Comparison of ENCODE assay signal across 14 cellular contexts in the genomic region with DNA sequence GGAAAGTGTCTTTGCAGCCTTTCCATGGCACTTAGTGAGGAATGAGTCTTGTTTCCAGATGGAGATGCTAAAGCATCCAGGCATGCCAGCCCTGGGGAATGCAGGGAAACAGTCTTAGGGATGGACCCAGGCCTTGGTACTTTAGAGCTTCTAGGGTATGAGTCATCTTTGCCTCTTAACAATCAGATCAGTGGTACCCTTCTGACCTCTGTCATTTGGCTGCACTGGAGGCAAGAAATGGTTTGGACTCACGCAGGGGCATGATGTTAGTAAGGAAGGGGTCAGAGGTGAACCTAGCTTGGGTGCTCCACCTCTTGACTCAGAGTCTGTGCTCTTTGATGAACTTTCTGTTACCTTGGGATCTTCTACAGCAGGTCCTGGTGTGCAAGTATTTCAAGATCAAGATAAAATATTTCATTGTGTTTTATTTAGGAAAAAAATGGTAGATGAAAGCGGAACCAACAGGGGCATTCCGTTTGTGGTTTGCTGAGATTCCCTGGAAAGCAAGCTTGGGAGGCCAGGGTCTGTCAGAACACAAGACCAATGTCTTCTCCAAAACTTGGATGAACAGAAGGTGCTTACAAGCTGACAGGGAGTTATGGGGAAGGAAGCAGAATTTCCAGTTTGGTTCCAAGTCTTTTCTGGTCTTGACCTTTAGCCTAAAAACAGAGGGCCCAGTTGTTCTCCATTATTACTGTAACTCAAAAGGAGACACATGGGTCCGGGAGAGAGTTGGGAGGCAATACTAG.
DNase-seq lines count a peak whose midpoint lies in the region; ATAC-seq and TF ChIP-seq lines count a peak whose summit lies in the region.
"Had no signal": no experiment of that assay in that cellular context is flagged by ENCODE, and none has a peak within 500 bp of the region (broad histone marks: within the 10 kb centered on the region; RNA-seq: fewer than 3 reads in every experiment).

No MANE protein-coding gene starts in this region.

- no peaks in the 10 kb centered on the region for H3K27me3 ChIP-seq in mammary epithelial cell (ENCODE audit: insufficient read depth, low read length)
- H3K27me3 ChIP-seq in CD4-positive, alpha-beta T cell (ENCODE audit: control insufficient read depth, insufficient read depth, low read length), result no peaks in the 10 kb centered on the region

- peak overlapping the region; percentile 82 for H3K27ac ChIP-seq in mammary epithelial cell (ENCODE audit: insufficient read depth, low read depth, low read length)
- H3K27ac ChIP-seq in CD4-positive, alpha-beta T cell (ENCODE audit: low read depth, low read length), result no peak overlapping the region

- H3K4me1 ChIP-seq in mammary epithelial cell (ENCODE audit: insufficient read depth, low read length), result peaks cover 40% of the 10 kb centered on the region

- H3K4me2 ChIP-seq in mammary epithelial cell (ENCODE audit: insufficient read depth, low read depth, low read length), result no peak overlapping the region

- dilution Hi-C loops in mammary epithelial cell (cut with HindIII; ENCODE audit: low sequenced_read_pairs), result loop anchor here (5.0 kb wide), 1 partner anchor 51 kb away; no protein-coding TSS in a partner anchor

- no peaks in the 10 kb centered on the region for H4K20me1 ChIP-seq in mammary epithelial cell (ENCODE audit: insufficient read depth, low read length)

- CTCF ChIA-PET in mammary epithelial cell (lab: Charles Lee; ENCODE audit: low non-redundant PET), result no interaction called here
- CTCF ChIA-PET in CD4-positive, alpha-beta T cell (lab: Charles Lee), result no interaction called here

- intact Hi-C loops in mammary epithelial cell (cut with micrococcal nuclease) (loop anchor here (1.0 to 5.0 kb wide), 3 partner anchors 28 to 329 kb away; no protein-coding TSS in a partner anchor), posterior vena cava (cut with DNase I) (no loop called here)
- intact Hi-C loops in CD4-positive, alpha-beta T cell (cut with DNase I, micrococcal nuclease), result no loop called here

- WGBS in mammary epithelial cell (ENCODE audit: low coverage, missing lambda C conversion rate), result 73% methylated on average over 4 of the region's 4 CpGs

- H3K4me1 Mint-ChIP-seq in CD4-positive, alpha-beta T cell (ENCODE audit: low read depth), result no peaks in the 10 kb centered on the region
- H3K4me1 Mint-ChIP-seq: activated naive CD8-positive, alpha-beta T cell treated with anti-CD3 and anti-CD28 coated beads, Interleukin-2, amount 10 ng/mL, durations not matched to agents 7 days and 5 days had no signal

- POLR2A ChIA-PET in CD4-positive, alpha-beta T cell (lab: Charles Lee), result no interaction called here

- H3K79me2 ChIP-seq in mammary epithelial cell (ENCODE audit: insufficient read depth, low read length), result no peaks in the 10 kb centered on the region

- no peak overlapping the region for H2AFZ ChIP-seq in mammary epithelial cell (ENCODE audit: low read depth, low read length)

- no peaks in the 10 kb centered on the region for H3K36me3 Mint-ChIP-seq in CD4-positive, alpha-beta T cell (ENCODE audit: low read depth)

- TF ChIP-seq CTCF in AG10803 (conservative IDR thresholded peaks at IDR 0.05; ENCODE audit: low read length) (no peak), mammary epithelial cell (conservative IDR thresholded peaks at IDR 0.05 in 1 of 2, IDR thresholded peaks at IDR 0.05 in 1 of 2; ENCODE audit: extremely low read depth in 1 of 2, insufficient read depth in 1 of 2, low read depth in 1 of 2, low read length in 2 of 2) (no peak)
- no peak for TF ChIP-seq CTCF in CD4-positive, alpha-beta T cell (IDR thresholded peaks at IDR 0.05)

- no peak for ATAC-seq in GM18861 (IDR thresholded peaks at IDR 0.05; ENCODE audit: unreplicated experiment)
- no peak for ATAC-seq in CD4-positive, alpha-beta T cell (ENCODE audit: poor library complexity)

- H3K9ac ChIP-seq in mammary epithelial cell (ENCODE audit: insufficient read depth, low read length), result no peak overlapping the region

- H3K9me3 Mint-ChIP-seq in CD4-positive, alpha-beta T cell, result peaks cover 2% of the 10 kb centered on the region
- H3K9me3 Mint-ChIP-seq: activated naive CD8-positive, alpha-beta T cell treated with anti-CD3 and anti-CD28 coated beads, Interleukin-2, amount 10 ng/mL, durations not matched to agents 7 days and 5 days had no signal

- no peaks in the 10 kb centered on the region for H3K27me3 Mint-ChIP-seq in CD4-positive, alpha-beta T cell
- H3K27me3 Mint-ChIP-seq: activated naive CD8-positive, alpha-beta T cell treated with anti-CD3 and anti-CD28 coated beads, Interleukin-2, amount 10 ng/mL, durations not matched to agents 7 days and 5 days had no signal

- H3K4me3 ChIP-seq in AG10803 (ENCODE audit: low read length) (no peak overlapping the region), mammary epithelial cell (replicated peaks in 1 of 3; ENCODE audit: insufficient read depth in 1 of 3, low read depth in 2 of 3, low read length in 3 of 3) (no peak overlapping the region)

- H3K9me3 ChIP-seq in mammary epithelial cell (replicated peaks; ENCODE audit: insufficient read depth, low read length), result no peaks in the 10 kb centered on the region
- no peaks in the 10 kb centered on the region for H3K9me3 ChIP-seq in CD4-positive, alpha-beta T cell (ENCODE audit: control insufficient read depth, low read length)

- DNase-seq in AG10803 (ENCODE audit: low read depth) (peak; percentile 83), HT-29 (ENCODE audit: low spot score) (peak; percentile 73), mammary epithelial cell (peak; percentile 52), mesenteric fat pad (ENCODE audit: low spot score) (peak; percentile 41), DMS 273 treated with DMSO at 0.1 percent for 48 hours (lab: John Stamatoyannopoulos, UW) (no peak), posterior vena cava (ENCODE audit: low spot score) (no peak)
- DNase-seq in CD4-positive, alpha-beta T cell, result no peak
- DNase-seq: activated CD4-positive, alpha-beta T cell treated with anti-CD3 and anti-CD28 coated beads for 48 hours; activated naive CD8-positive, alpha-beta T cell treated with anti-CD3 and anti-CD28 coated beads, Interleukin-2, amount 10 ng/mL, durations not matched to agents 7 days and 5 days; COR-L47; midbrain; NCI-H1105 treated with DMSO at 0.1 percent for 48 hours; OCI-M1 had no signal

- no peak overlapping the region for H3K4me3 Mint-ChIP-seq in CD4-positive, alpha-beta T cell
- H3K4me3 Mint-ChIP-seq: activated naive CD8-positive, alpha-beta T cell treated with anti-CD3 and anti-CD28 coated beads, Interleukin-2, amount 10 ng/mL, durations not matched to agents 7 days and 5 days had no signal

- no peaks in the 10 kb centered on the region for H3K36me3 ChIP-seq in mammary epithelial cell (ENCODE audit: insufficient read depth, low read length)

- H3K27ac Mint-ChIP-seq in CD4-positive, alpha-beta T cell, result no peak overlapping the region
- H3K27ac Mint-ChIP-seq: activated naive CD8-positive, alpha-beta T cell treated with anti-CD3 and anti-CD28 coated beads, Interleukin-2, amount 10 ng/mL, durations not matched to agents 7 days and 5 days had no signal

- in situ Hi-C loops in mammary epithelial cell (cut with MboI; ENCODE audit: low sequenced_read_pairs in 2 of 2), result no loop called here

- BruUV-seq in mammary epithelial cell (replicated peaks; lab: Mats Ljungman, UMichigan), result no TSS peak

Comparison
In these comparisons a context has a peak if more than half of its experiments do, and no peak if none do; other contexts are left out.
1. DNase-seq: peak in AG10803 (single experiment), HT-29 (single experiment), mammary epithelial cell (single experiment) and mesenteric fat pad (single experiment); none in DMS 273 treated with DMSO at 0.1 percent for 48 hours (single experiment), posterior vena cava (single experiment) and CD4-positive, alpha-beta T cell (0 of 10).